24 cellular contexts compared by ENCODE assay signal in genomic region chr19:43688059-43688763, GRCh38. TPM values are rescaled to one million over a fixed set of nuclear protein-coding genes. Genes with fewer than 3 reads are reported as not detected.
A peak's percentile ranks its signal among the peaks of the same experiment; 100 is the strongest.
DNase-seq lines count a peak whose midpoint lies in the region; ATAC-seq and TF ChIP-seq lines count a peak whose summit lies in the region.
"Had no signal": no experiment of that assay in that cellular context is flagged by ENCODE, and none has a peak within 500 bp of the region (broad histone marks: within the 10 kb centered on the region; RNA-seq: fewer than 3 reads in every experiment).

No MANE protein-coding gene starts in this region.

- H4K20me1 ChIP-seq in HCT116 (ENCODE audit: insufficient read depth) (no peaks in the 10 kb centered on the region), PC-9 (ENCODE audit: insufficient read depth) (no peaks in the 10 kb centered on the region; the same call in 1 of the 2 replicates), neural progenitor cell (ENCODE audit: low read depth) (no peaks in the 10 kb centered on the region)
- H4K20me1 ChIP-seq: BLaER1 treated with 17β-estradiol and CSF1 and Interleukin-3, amounts not matched to agents 10 nM and 100 nM had no signal

- H3K36me3 Mint-ChIP-seq in neural progenitor cell, result no peaks in the 10 kb centered on the region

- H3K4me1 Mint-ChIP-seq in neural progenitor cell, result peaks cover 23% of the 10 kb centered on the region
- H3K4me1 Mint-ChIP-seq: CD4-positive, alpha-beta memory T cell; GM23338 had no signal

- H3K9ac ChIP-seq in HCT116 (ENCODE audit: low read length), result no peak overlapping the region
- no peak overlapping the region for H3K9ac ChIP-seq in neural progenitor cell
- H3K9ac ChIP-seq: BLaER1 treated with 17β-estradiol and CSF1 and Interleukin-3, amounts not matched to agents 10 nM and 100 nM had no signal

- no peaks in the 10 kb centered on the region for H3K27me3 ChIP-seq in HCT116 (ENCODE audit: insufficient read depth, low read length)
- no peaks in the 10 kb centered on the region for H3K27me3 ChIP-seq in PC-9 (ENCODE audit: insufficient read depth, low read depth)
- H3K27me3 ChIP-seq in dorsolateral prefrontal cortex, result no peaks in the 10 kb centered on the region
- no peaks in the 10 kb centered on the region for H3K27me3 ChIP-seq in neural progenitor cell
- H3K27me3 ChIP-seq: BLaER1 treated with 17β-estradiol and CSF1 and Interleukin-3, amounts not matched to agents 10 nM and 100 nM had no signal

- CTCF ChIA-PET in HCT116 (lab: Charles Lee), result interaction anchor here (0.9 kb wide), 1 partner anchor 20 kb away, joined by 3 read pairs; no protein-coding TSS in a partner anchor
- CTCF ChIA-PET in PC-9 (lab: Charles Lee), result interaction anchor here (0.6 kb wide), 1 partner anchor 241 kb away, joined by 4 read pairs; no protein-coding TSS in a partner anchor

- no peaks in the 10 kb centered on the region for H3K36me3 ChIP-seq in HCT116 (ENCODE audit: control insufficient read depth in 1 of 2, insufficient read depth in 2 of 2, low read length in 2 of 2)
- no peaks in the 10 kb centered on the region for H3K36me3 ChIP-seq in PC-9 (ENCODE audit: low read depth)
- no peaks in the 10 kb centered on the region for H3K36me3 ChIP-seq in neural progenitor cell
- H3K36me3 ChIP-seq: HAP-1 had no signal

- H3K79me2 ChIP-seq in HCT116 (ENCODE audit: insufficient read depth, low read length) (no peaks in the 10 kb centered on the region), PC-9 (ENCODE audit: low read depth) (no peaks in the 10 kb centered on the region), neural progenitor cell (ENCODE audit: low read depth) (no peaks in the 10 kb centered on the region)

- H3K9me3 ChIP-seq in HCT116 (ENCODE audit: control insufficient read depth in 1 of 2, insufficient read depth in 1 of 2, low read depth in 1 of 2, low read length in 2 of 2) (peaks cover 13 to 14% of the 10 kb centered on the region in 2 experiments; a peak in 2 of 4 replicates), PC-9 (ENCODE audit: insufficient read depth, low read depth) (peaks cover 6% of the 10 kb centered on the region; the same call in 1 of the 2 replicates), neural progenitor cell (ENCODE audit: low read depth) (no peaks in the 10 kb centered on the region)

- DNase-seq in HCT116 (ENCODE audit: low read depth, low spot score) (no peak), PC-9 (no peak), dorsolateral prefrontal cortex (no peak), neural progenitor cell (ENCODE audit: low spot score) (no peak), NCI-H2196 (lab: John Stamatoyannopoulos, UW; ENCODE audit: unreplicated experiment) (no peak), NCI-H748 (lab: John Stamatoyannopoulos, UW; ENCODE audit: unreplicated experiment) (no peak), head of caudate nucleus (no peak)
- DNase-seq: AML-193; CD4-positive, alpha-beta memory T cell; COR-L47; Karpas-422; NCI-H2081; NCI-H446; NCI-H524 treated with DMSO at 0.1 percent for 48 hours; OCI-M1; SIG-M5; T-helper 2 cell had no signal

- no peak for TF ChIP-seq POLR2A in HCT116 (IDR thresholded peaks at IDR 0.05; ENCODE audit: borderline replicate concordance, extremely low read depth, insufficient read depth, insufficient read length)

- ATAC-seq in HCT116 (no peak), HG03025 (IDR thresholded peaks at IDR 0.05; ENCODE audit: low FRiP score, unreplicated experiment) (no peak)

- H3K4me3 Mint-ChIP-seq in neural progenitor cell, result peak overlapping the region; percentile 52
- H3K4me3 Mint-ChIP-seq: CD4-positive, alpha-beta memory T cell; GM23338 had no signal

- TF ChIP-seq CTCF in HCT116 (IDR thresholded peaks at IDR 0.05 in 2 of 3, conservative IDR thresholded peaks at IDR 0.05 in 1 of 3; ENCODE audit: borderline replicate concordance in 1 of 3, insufficient read depth in 1 of 3, low read depth in 2 of 3, low read length in 2 of 3) (no peak), PC-9 (conservative IDR thresholded peaks at IDR 0.05) (no peak), dorsolateral prefrontal cortex (IDR thresholded peaks at IDR 0.05 in 54 of 56, conservative IDR thresholded peaks at IDR 0.05 in 2 of 56; ENCODE audit: low read depth in 1 of 56, partially characterized antibody in 56 of 56) (no peak), neural progenitor cell (IDR thresholded peaks at IDR 0.05) (no peak)

- H3K27me3 Mint-ChIP-seq in neural progenitor cell (ENCODE audit: insufficient read depth, low read depth), result peaks cover 17% of the 10 kb centered on the region

- intact Hi-C loops in HCT116 (cut with micrococcal nuclease) (no loop called here), PC-9 (cut with micrococcal nuclease; ENCODE audit: unreplicated experiment) (no loop called here), dorsolateral prefrontal cortex (cut with DNase I) (loop anchor here in 1 of 2 donors (5.0 kb wide), 1 partner anchor 39 kb away; no protein-coding TSS in a partner anchor), head of caudate nucleus (cut with DNase I) (no loop called here)

- BruUV-seq in HCT116 (replicated peaks; lab: Mats Ljungman, UMichigan) (no TSS peak), PC-9 (replicated peaks; lab: Mats Ljungman, UMichigan) (no TSS peak)

- H3K4me2 ChIP-seq in HCT116 (ENCODE audit: low read length), result peak overlapping the region; percentile 50
- H3K4me2 ChIP-seq in PC-9, result peak overlapping the region; percentile 16
- H3K4me2 ChIP-seq in neural progenitor cell, result peak overlapping the region; percentile 67
- H3K4me2 ChIP-seq: GM23338 had no signal

- no peak overlapping the region for H3K27ac ChIP-seq in HCT116 (ENCODE audit: low read depth, low read length)
- no peak overlapping the region for H3K27ac ChIP-seq in PC-9
- peak overlapping the region in 50 of 59 donors; percentile 3 to 91 (median 74) for H3K27ac ChIP-seq in dorsolateral prefrontal cortex
- H3K27ac ChIP-seq in neural progenitor cell, result peak overlapping the region; percentile 86
- H3K27ac ChIP-seq: HL-60, SK-N-MC had no signal

- H3K4me3 ChIP-seq in HCT116 (replicated peaks in 1 of 2; ENCODE audit: low read depth in 1 of 2, low read length in 2 of 2) (no peak overlapping the region), PC-9 (no peak overlapping the region), dorsolateral prefrontal cortex (no peak overlapping the region), neural progenitor cell (no peak overlapping the region)
- H3K4me3 ChIP-seq: A549; BLaER1 treated with 17β-estradiol and CSF1 and Interleukin-3, amounts not matched to agents 10 nM and 100 nM; GM23338; HAP-1; SK-N-MC had no signal

- TF ChIP-seq RAD21 in HCT116 (IDR thresholded peaks at IDR 0.05; ENCODE audit: low read depth), result no peak

- RAD21 ChIA-PET in HCT116 (lab: Charles Lee; ENCODE audit: low non-redundant PET in 1 of 2, low total read pairs in 2 of 2, uncharacterized antibody in 2 of 2, unreplicated experiment in 2 of 2), result interaction anchor here in 1 of 2 experiments (0.9 kb wide), 1 partner anchor 1084 kb away, joined by 4 read pairs; no protein-coding TSS in a partner anchor

- POLR2A ChIA-PET in HCT116 (lab: Charles Lee) (interaction anchor here (1.1 to 1.4 kb wide), 3 partner anchors 11 to 20 kb away, joined by 3 to 10 read pairs (median 4); no protein-coding TSS in a partner anchor), PC-9 (lab: Charles Lee; ENCODE audit: unreplicated experiment) (interaction anchor here (1.0 kb wide), 1 partner anchor 20 kb away, joined by 6 read pairs; no protein-coding TSS in a partner anchor)

- peak overlapping the region; percentile 53 for H3K27ac Mint-ChIP-seq in neural progenitor cell
- H3K27ac Mint-ChIP-seq: GM23338 had no signal

- peaks cover 18% of the 10 kb centered on the region for H3F3A ChIP-seq in PC-9 (ENCODE audit: insufficient read depth, low read depth)
- peaks cover 19% of the 10 kb centered on the region for H3F3A ChIP-seq in neural progenitor cell (ENCODE audit: low read depth)

- peaks cover 17% of the 10 kb centered on the region for H3K9me3 Mint-ChIP-seq in neural progenitor cell

- H3K9me2 ChIP-seq in HCT116 (ENCODE audit: insufficient read depth) (no peaks in the 10 kb centered on the region), PC-9 (ENCODE audit: insufficient read depth) (no peaks in the 10 kb centered on the region)

- H3K4me1 ChIP-seq in HCT116 (ENCODE audit: control insufficient read depth in 1 of 2, insufficient read depth in 2 of 2, low read length in 2 of 2), result peaks cover 16 to 19% of the 10 kb centered on the region in 2 experiments
- peaks cover 23% of the 10 kb centered on the region for H3K4me1 ChIP-seq in PC-9 (replicated peaks; ENCODE audit: insufficient read depth)
- H3K4me1 ChIP-seq in neural progenitor cell, result peaks cover 9% of the 10 kb centered on the region

- no peak overlapping the region for H2AFZ ChIP-seq in HCT116 (ENCODE audit: low read depth, low read length, poor library complexity, severe bottlenecking)
- no peak overlapping the region for H2AFZ ChIP-seq in PC-9
- no peak overlapping the region for H2AFZ ChIP-seq in neural progenitor cell (replicated peaks)

TF ChIP-seq in HCT116, 20 proteins besides CTCF, POLR2A, EP300 and RAD21 (continues in another document):
- TF ChIP-seq SIN3A (IDR thresholded peaks at IDR 0.05; ENCODE audit: low read depth), result no peak
- TF ChIP-seq ELF1 (IDR thresholded peaks at IDR 0.05; ENCODE audit: borderline replicate concordance, low read depth), result no peak
- no peak for TF ChIP-seq ZFX (IDR thresholded peaks at IDR 0.05)
- TF ChIP-seq EGR1 (IDR thresholded peaks at IDR 0.05; ENCODE audit: low read depth), result no peak
- TF ChIP-seq TCF7L2 (IDR thresholded peaks at IDR 0.05; ENCODE audit: borderline replicate concordance, extremely low read depth, insufficient read depth, insufficient read length), result no peak
- no peak for TF ChIP-seq YY1 (IDR thresholded peaks at IDR 0.05; ENCODE audit: extremely low read depth, insufficient replicate concordance, low read depth, low read length)
- TF ChIP-seq POLR2AphosphoS5 (IDR thresholded peaks at IDR 0.05; ENCODE audit: low read depth, low read length), result no peak
- TF ChIP-seq, protein P1, sequence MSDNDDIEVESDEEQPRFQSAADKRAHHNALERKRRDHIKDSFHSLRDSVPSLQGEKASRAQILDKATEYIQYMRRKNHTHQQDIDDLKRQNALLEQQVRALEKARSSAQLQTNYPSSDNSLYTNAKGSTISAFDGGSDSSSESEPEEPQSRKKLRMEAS (IDR thresholded peaks at IDR 0.05), result no peak

RNA-seq across cellular contexts. Expression of gene PLAUR, which starts 18.2 kb away (rescaled TPM):
- total RNA-seq in HCT116 (2021; ENCODE audit: unreplicated experiment) (98.1 TPM), PC-9 (2021) (35.2 and 53.6 TPM in 2 replicates), dorsolateral prefrontal cortex (10 to 100 TPM in 50 of 120 experiments, 1 to 10 TPM in 70; 2.9 to 25.9 (median 8.6) TPM), neural progenitor cell (ENCODE audit: low replicate concordance) (12.9 and 36.5 TPM in 2 replicates)
- polyA plus RNA-seq in HCT116 (2012), result 161 and 211 TPM in 2 replicates

RNA-seq across cellular contexts. Expression of gene IRGC, which starts 27.7 kb away (rescaled TPM):
- total RNA-seq in HCT116 (2021; ENCODE audit: unreplicated experiment) (not detected), PC-9 (2021) (not detected in 2 replicates), dorsolateral prefrontal cortex (not detected), neural progenitor cell (ENCODE audit: low replicate concordance) (not detected in 2 replicates)
- polyA plus RNA-seq in HCT116 (2012), result 0.04 TPM in 1 of 2 replicates, not detected in the other
- total RNA-seq: CD4-positive, alpha-beta memory T cell; GM23338 had no signal
- polyA plus RNA-seq: A549; CD4-positive, alpha-beta memory T cell; GM23338 had no signal

RNA-seq across cellular contexts. Expression of gene CADM4, which starts 48.6 kb away (rescaled TPM):
- total RNA-seq in HCT116 (2021; ENCODE audit: unreplicated experiment), result 28.7 TPM
- polyA plus RNA-seq in HCT116 (2012), result 33.7 and 34.8 TPM in 2 replicates
- total RNA-seq in PC-9 (2021), result 68.3 and 71.1 TPM in 2 replicates
- total RNA-seq in dorsolateral prefrontal cortex, result 100 to 1,000 TPM in 105 of 120 experiments, 10 to 100 TPM in 15; 79.5 to 239 (median 123) TPM
- 7.7 and 28.6 TPM in 2 replicates for total RNA-seq in neural progenitor cell (ENCODE audit: low replicate concordance)

Comparison
In these comparisons a context has a peak if more than half of its experiments do, and no peak if none do; other contexts are left out.
1. H3K27ac ChIP-seq: peak in dorsolateral prefrontal cortex (50 of 59) and neural progenitor cell (single experiment); none in HCT116 (single experiment) and PC-9 (single experiment).
2. H3K4me2 ChIP-seq: peak in every context shown above with its lines; median percentile 67 in neural progenitor cell; 50 in HCT116; 16 in PC-9.